ENCODE assay signal across 30 cellular contexts in genomic region chr2:63007813-63008458, GRCh38. TPM values are rescaled to one million over a fixed set of nuclear protein-coding genes. Genes with fewer than 3 reads are reported as not detected.
"Had no signal": no experiment of that assay in that cellular context is flagged by ENCODE, and none has a peak within 500 bp of the region (broad histone marks: within the 10 kb centered on the region; RNA-seq: fewer than 3 reads in every experiment).

No MANE protein-coding gene starts in this region.

- H3K4me3 ChIP-seq: colonic mucosa, esophagus squamous epithelium, gastrocnemius medialis, heart right ventricle, left lung, lower lobe of right lung, mucosa of descending colon had no signal

- H3K27ac ChIP-seq: colonic mucosa, epithelial cell of prostate, esophagus squamous epithelium, gastrocnemius medialis, heart right ventricle, left lung, lower lobe of right lung had no signal

- H3K36me3 ChIP-seq: colonic mucosa, gastrocnemius medialis, left lung, lower lobe of right lung had no signal

- H3K27me3 Mint-ChIP-seq: dendritic cell treated with granulocyte-macrophage colony-stimulating factor and Interleukin-4, amounts not matched to agents 40 ng/mL and 50 ng/mL, for 4 days; naive B cell had no signal

- FAIRE-seq: keratinocyte had no signal

- H3K4me1 Mint-ChIP-seq: immature natural killer cell, naive B cell had no signal

- H3K9me3 ChIP-seq: colonic mucosa, esophagus squamous epithelium, gastrocnemius medialis, heart right ventricle, left lung, lower lobe of right lung, mucosa of descending colon had no signal

- H3K27ac Mint-ChIP-seq: dendritic cell treated with granulocyte-macrophage colony-stimulating factor and Interleukin-4, amounts not matched to agents 40 ng/mL and 50 ng/mL, for 4 days; immature natural killer cell; mesothelial cell of epicardium; naive B cell had no signal

- ATAC-seq: esophagus mucosa, gastrocnemius medialis, heart right ventricle, left cardiac atrium, left lung, left ventricle myocardium superior, lower lobe of right lung, mucosa of descending colon had no signal

- H3K27me3 ChIP-seq: colonic mucosa, esophagus squamous epithelium, gastrocnemius medialis, heart right ventricle, left lung had no signal

- H3K4me1 ChIP-seq: colonic mucosa, esophagus squamous epithelium, gastrocnemius medialis, left lung, lower lobe of right lung had no signal

- H3K4me3 Mint-ChIP-seq: dendritic cell treated with granulocyte-macrophage colony-stimulating factor and Interleukin-4, amounts not matched to agents 40 ng/mL and 50 ng/mL, for 4 days; immature natural killer cell; mesothelial cell of epicardium; naive B cell had no signal

- H3K9me3 Mint-ChIP-seq: dendritic cell treated with granulocyte-macrophage colony-stimulating factor and Interleukin-4, amounts not matched to agents 40 ng/mL and 50 ng/mL, for 4 days; immature natural killer cell; mesothelial cell of epicardium; naive B cell had no signal

- DNase-seq: colonic mucosa; cortex of kidney; effector CD4-positive, alpha-beta T cell; effector memory CD4-positive, alpha-beta T cell; erythroblast; esophagus squamous epithelium; foreskin fibroblast; foreskin melanocyte; gastrocnemius medialis; glutamatergic neuron; head of caudate nucleus; heart right ventricle; hippocampal formation; immature natural killer cell; left cardiac atrium; left lung; left ventricle myocardium superior; lower lobe of right lung; mesenchymal stem cell; mucosa of descending colon; naive B cell had no signal

RNA-seq across cellular contexts. Expression of gene OTX1, which starts 42.7 kb away (rescaled TPM):
- total RNA-seq: colonic mucosa, gastrocnemius medialis, glomerular endothelial cell, heart right ventricle, kidney epithelial cell, left cardiac atrium, left ventricle myocardium superior, lung microvascular endothelial cell, mesenteric fat pad had no signal
- polyA plus RNA-seq: heart right ventricle, immature natural killer cell had no signal
